ENCODE assay signal across 11 cellular contexts in genomic region chr12:6216581-6216980, GRCh38. TPM values are rescaled to one million over a fixed set of nuclear protein-coding genes. Genes with fewer than 3 reads are reported as not detected.
DNase-seq lines count a peak whose midpoint lies in the region; ATAC-seq and TF ChIP-seq lines count a peak whose summit lies in the region.
"Had no signal": no experiment of that assay in that cellular context is flagged by ENCODE, and none has a peak within 500 bp of the region (broad histone marks: within the 10 kb centered on the region; RNA-seq: fewer than 3 reads in every experiment).

No MANE protein-coding gene starts in this region.

- H3K4me3 ChIP-seq in HUES6 (ENCODE audit: low read depth, low read length) (no peak overlapping the region), ascending aorta (peak overlapping the region in 1 of 2 donors; percentile 9), left lung (no peak overlapping the region), stomach (no peak overlapping the region)

- H3K27ac ChIP-seq in HUES6 (ENCODE audit: low read depth, low read length), result peak overlapping the region; percentile 89
- peak overlapping the region; percentile 93 to 94 for H3K27ac ChIP-seq in ascending aorta
- H3K27ac ChIP-seq in left lung, result peak overlapping the region; percentile 80 to 81
- peak overlapping the region; percentile 57 to 99 (median 90) for H3K27ac ChIP-seq in stomach

- no peak for DNase-seq in ascending aorta (ENCODE audit: low spot score in 2 of 2)
- no peak for DNase-seq in left lung
- DNase-seq in stomach, result no peak
- no peak for DNase-seq in GM10248 (ENCODE audit: extremely low spot score)
- DNase-seq in activated CD4-positive, alpha-beta T cell treated with anti-CD3 and anti-CD28 coated beads for 4 hours, result no peak
- DNase-seq in midbrain (lab: John Stamatoyannopoulos, UW), result no peak
- DNase-seq: activated CD4-positive, alpha-beta T cell treated with anti-CD3 and anti-CD28 coated beads for 1 hour; activated naive CD4-positive, alpha-beta T cell treated with Interleukin-2 at 50 U/mL for 16 hours; SHP77 had no signal

- no peak for ATAC-seq in left lung
- ATAC-seq in GM19035 (IDR thresholded peaks at IDR 0.05; ENCODE audit: unreplicated experiment), result no peak

- POLR2A ChIA-PET in GM10248 (lab: Yijun Ruan, JAX), result no interaction called here

- H3K36me3 ChIP-seq in HUES6 (ENCODE audit: control insufficient read depth, insufficient read depth, low read length), result peaks cover 28% of the 10 kb centered on the region
- peaks cover 9 to 20% of the 10 kb centered on the region in 2 donors for H3K36me3 ChIP-seq in ascending aorta
- H3K36me3 ChIP-seq in left lung, result peaks cover 0 to 19% of the 10 kb centered on the region in 2 donors
- peaks cover 0 to 12% (median 5%) of the 10 kb centered on the region in 4 donors for H3K36me3 ChIP-seq in stomach

- WGBS in stomach, 5 donors, result 51 to 65% (median 56%) methylated on average over 7 of the region's 7 CpGs

- H3K27me3 ChIP-seq in HUES6 (ENCODE audit: control insufficient read depth, insufficient read depth, low read length) (no peaks in the 10 kb centered on the region), ascending aorta (no peaks in the 10 kb centered on the region), left lung (no peaks in the 10 kb centered on the region), stomach (no peaks in the 10 kb centered on the region)

- H3K4me1 ChIP-seq in HUES6 (ENCODE audit: control insufficient read depth, insufficient read depth, low read length) (peaks cover 83% of the 10 kb centered on the region), ascending aorta (peaks cover 30 to 89% of the 10 kb centered on the region in 2 donors), left lung (peaks cover 29 to 59% of the 10 kb centered on the region in 2 donors), stomach (peaks cover 66 to 98% (median 88%) of the 10 kb centered on the region in 4 donors)

- intact Hi-C loops in ascending aorta (cut with DNase I) (loop anchor here (1.0 to 5.0 kb wide), 3 partner anchors 10 to 336 kb away; partner anchors contain the start of gene CD9), left lung (cut with DNase I) (no loop called here), stomach (cut with DNase I; ENCODE audit: low total_unique reads) (no loop called here)

- no peak for TF ChIP-seq EP300 in stomach (IDR thresholded peaks at IDR 0.05)

- TF ChIP-seq CTCF in ascending aorta (IDR thresholded peaks at IDR 0.05) (no peak), left lung (IDR thresholded peaks at IDR 0.05) (no peak), stomach (IDR thresholded peaks at IDR 0.05) (no peak), GM10248 (IDR thresholded peaks at IDR 0.05; ENCODE audit: control extremely low read depth, extremely low read depth, low read depth, missing control alignments) (no peak)

- TF ChIP-seq POLR2A in stomach (IDR thresholded peaks at IDR 0.05), result no peak

- H3K9me3 ChIP-seq in HUES6 (ENCODE audit: control insufficient read depth, insufficient read depth, low read depth, low read length), result no peaks in the 10 kb centered on the region
- H3K9me3 ChIP-seq in ascending aorta, result no peaks in the 10 kb centered on the region
- H3K9me3 ChIP-seq in left lung, result no peaks in the 10 kb centered on the region
- no peaks in the 10 kb centered on the region for H3K9me3 ChIP-seq in stomach

- peak overlapping the region; percentile 78 for H3K9ac ChIP-seq in HUES6 (ENCODE audit: low read length)

- CTCF ChIA-PET in GM10248 (lab: Yijun Ruan, JAX), result interaction anchor here (2.0 to 4.6 kb wide), 2 partner anchors 21 to 45 kb away, joined by 4 to 26 read pairs; no protein-coding TSS in a partner anchor

RNA-seq across cellular contexts. Expression of gene CD9, which starts 16.4 kb away (rescaled TPM):
- total RNA-seq in ascending aorta (181 TPM), left lung (100 to 1,000 TPM; 416 to 512 TPM), stomach (100 to 1,000 TPM in 3 of 5 donors, 10 to 100 TPM in 2; 68.1 to 297 (median 154) TPM)
- polyA plus RNA-seq in stomach, result 100 to 1,000 TPM in 2 of 3 donors, 10 to 100 TPM in 1; 51.0 to 421 (median 124) TPM
